20 cellular contexts compared by ENCODE assay signal in the genomic region with DNA sequence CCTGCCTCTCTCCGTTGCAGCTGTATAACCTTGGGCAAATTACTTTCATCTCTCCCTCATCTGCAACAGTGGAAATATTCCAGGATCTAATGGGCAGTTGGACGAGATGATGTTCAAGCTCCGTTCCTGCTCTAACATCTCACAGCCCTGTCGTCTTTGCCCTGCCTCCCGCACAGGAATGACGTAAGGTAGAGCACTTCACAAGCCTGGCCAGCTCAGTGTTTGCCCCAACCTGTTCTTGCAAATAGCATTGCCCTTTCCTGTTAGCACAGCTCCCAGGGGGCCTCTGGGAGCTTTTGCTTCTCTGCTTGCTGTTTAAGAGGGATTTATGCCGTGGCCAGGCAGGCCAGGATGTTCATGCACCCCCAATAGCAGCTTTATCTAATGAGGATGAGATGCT.
A peak's percentile ranks its signal among the peaks of the same experiment; 100 is the strongest.
DNase-seq lines count a peak whose midpoint lies in the region; ATAC-seq, FAIRE-seq and TF ChIP-seq lines count a peak whose summit lies in the region.
"Had no signal": no experiment of that assay in that cellular context is flagged by ENCODE, and none has a peak within 500 bp of the region (broad histone marks: within the 10 kb centered on the region; RNA-seq: fewer than 3 reads in every experiment).

No MANE protein-coding gene starts in this region.

- intact Hi-C loops in activated T-helper 1 cell treated with anti-CD3 and anti-CD28 coated beads, Interleukin-12 subunit alpha, Interleukin-12 subunit beta, Interleukin-2, Interleukin-4 antibody, amounts not matched to agents 30 ng/mL and 10 ng/mL and 1 ng/mL, durations not matched to agents 14 hours and 24 hours and 36 hours (cut with micrococcal nuclease) = no loop called here

- no peak overlapping the region for H3K27ac ChIP-seq in H1 (ENCODE audit: low read depth, low read length)
- H3K27ac ChIP-seq in smooth muscle cell (ENCODE audit: low read depth) = no peak overlapping the region
- H3K27ac ChIP-seq: A549, pancreas, PC-9, thyroid gland had no signal

- H2AFZ ChIP-seq in H1 (ENCODE audit: low read length) (no peak overlapping the region), smooth muscle cell (ENCODE audit: low read depth) (no peak overlapping the region)
- H2AFZ ChIP-seq: PC-9 had no signal

- H3K9me3 ChIP-seq in H1 (ENCODE audit: insufficient read depth in 2 of 2, low read depth in 1 of 2, low read length in 1 of 2) (no peaks in the 10 kb centered on the region), smooth muscle cell (replicated peaks; ENCODE audit: low read depth) (no peaks in the 10 kb centered on the region)
- H3K9me3 ChIP-seq: A549, pancreas, thyroid gland had no signal

- H3K27me3 ChIP-seq in H1 (replicated peaks in 1 of 4; ENCODE audit: control insufficient read depth in 3 of 4, extremely low read depth in 1 of 4, insufficient read depth in 3 of 4, low read length in 3 of 4) (no peaks in the 10 kb centered on the region), smooth muscle cell (ENCODE audit: low read depth) (no peaks in the 10 kb centered on the region)
- H3K27me3 ChIP-seq: pancreas, thyroid gland had no signal

- no peaks in the 10 kb centered on the region for H3K36me3 ChIP-seq in H1 (ENCODE audit: control insufficient read depth in 2 of 4, insufficient read depth in 4 of 4, low read length in 3 of 4)
- H3K36me3 ChIP-seq in smooth muscle cell (ENCODE audit: low read depth) = no peaks in the 10 kb centered on the region
- H3K36me3 ChIP-seq: pancreas, thyroid gland had no signal

- H3K36me3 Mint-ChIP-seq in activated CD4-positive, alpha-beta memory T cell treated with anti-CD3 and anti-CD28 coated beads, Interleukin-2, amount 10 ng/mL, durations not matched to agents 7 days and 5 days (ENCODE audit: low read depth) = no peaks in the 10 kb centered on the region
- no peaks in the 10 kb centered on the region for H3K36me3 Mint-ChIP-seq in activated T-helper 1 cell treated with anti-CD3 and anti-CD28 coated beads, Interleukin-12 subunit alpha, Interleukin-12 subunit beta, Interleukin-2, Interleukin-4 antibody, amounts not matched to agents 30 ng/mL and 10 ng/mL and 1 ng/mL, durations not matched to agents 14 hours and 24 hours and 36 hours (ENCODE audit: low read depth)
- H3K36me3 Mint-ChIP-seq: T-cell had no signal

- H3K4me1 Mint-ChIP-seq in activated CD4-positive, alpha-beta memory T cell treated with anti-CD3 and anti-CD28 coated beads, Interleukin-2, amount 10 ng/mL, durations not matched to agents 7 days and 5 days = peaks cover 68% of the 10 kb centered on the region
- H3K4me1 Mint-ChIP-seq in activated T-helper 1 cell treated with anti-CD3 and anti-CD28 coated beads, Interleukin-12 subunit alpha, Interleukin-12 subunit beta, Interleukin-2, Interleukin-4 antibody, amounts not matched to agents 30 ng/mL and 10 ng/mL and 1 ng/mL, durations not matched to agents 14 hours and 24 hours and 36 hours (ENCODE audit: low read depth) = peaks cover 82% of the 10 kb centered on the region

- no peak overlapping the region for H3K23ac ChIP-seq in H1 (ENCODE audit: insufficient read length)

- H3K27ac Mint-ChIP-seq in activated CD4-positive, alpha-beta memory T cell treated with anti-CD3 and anti-CD28 coated beads, Interleukin-2, amount 10 ng/mL, durations not matched to agents 7 days and 5 days = no peak overlapping the region
- H3K27ac Mint-ChIP-seq in activated T-helper 1 cell treated with anti-CD3 and anti-CD28 coated beads, Interleukin-12 subunit alpha, Interleukin-12 subunit beta, Interleukin-2, Interleukin-4 antibody, amounts not matched to agents 30 ng/mL and 10 ng/mL and 1 ng/mL, durations not matched to agents 14 hours and 24 hours and 36 hours = no peak overlapping the region
- H3K27ac Mint-ChIP-seq: dendritic cell treated with granulocyte-macrophage colony-stimulating factor and Interleukin-4, amounts not matched to agents 40 ng/mL and 50 ng/mL, for 4 days; HFFc6; T-cell had no signal

- no peak for ATAC-seq in HG02840 (IDR thresholded peaks at IDR 0.05; ENCODE audit: low FRiP score, unreplicated experiment)
- ATAC-seq: A549, T-cell had no signal

- no peaks in the 10 kb centered on the region for H3F3A ChIP-seq in smooth muscle cell (ENCODE audit: low read depth)

- H3K4ac ChIP-seq in H1 (replicated peaks; ENCODE audit: insufficient read length, low read depth, low read length) = no peak overlapping the region

- no peaks in the 10 kb centered on the region for H3K79me2 ChIP-seq in H1 (ENCODE audit: control insufficient read depth in 1 of 2, insufficient read depth in 2 of 2, low read length in 2 of 2)
- no peaks in the 10 kb centered on the region for H3K79me2 ChIP-seq in smooth muscle cell (ENCODE audit: low read depth)

- peaks cover 4% of the 10 kb centered on the region for H3K27me3 Mint-ChIP-seq in activated CD4-positive, alpha-beta memory T cell treated with anti-CD3 and anti-CD28 coated beads, Interleukin-2, amount 10 ng/mL, durations not matched to agents 7 days and 5 days
- peaks cover 11% of the 10 kb centered on the region for H3K27me3 Mint-ChIP-seq in activated T-helper 1 cell treated with anti-CD3 and anti-CD28 coated beads, Interleukin-12 subunit alpha, Interleukin-12 subunit beta, Interleukin-2, Interleukin-4 antibody, amounts not matched to agents 30 ng/mL and 10 ng/mL and 1 ng/mL, durations not matched to agents 14 hours and 24 hours and 36 hours (ENCODE audit: insufficient read depth)

- no peak for TF ChIP-seq EP300 in H1 (IDR thresholded peaks at IDR 0.05; ENCODE audit: borderline replicate concordance in 1 of 2, low read depth in 2 of 2, low read length in 2 of 2)

- CTCF ChIA-PET in H1 (lab: Charles Lee; ENCODE audit: partially characterized antibody) = interaction anchor here (1.1 to 2.2 kb wide), 6 partner anchors 12 to 217 kb away, joined by 3 to 9 read pairs (median 4); no protein-coding TSS in a partner anchor
- CTCF ChIA-PET in activated CD4-positive, alpha-beta memory T cell treated with anti-CD3 and anti-CD28 coated beads, Interleukin-2, amount 10 ng/mL, durations not matched to agents 7 days and 5 days (lab: Charles Lee) = interaction anchor here (1.3 kb wide), 1 partner anchor 12 kb away, joined by 3 read pairs; no protein-coding TSS in a partner anchor

- no peak overlapping the region for H3K56ac ChIP-seq in H1 (replicated peaks; ENCODE audit: insufficient read length, low read depth, low read length)

- H3K9ac ChIP-seq in H1 (replicated peaks in 1 of 4; ENCODE audit: extremely low read depth in 1 of 4, low read depth in 3 of 4, low read length in 3 of 4) (no peak overlapping the region), smooth muscle cell (ENCODE audit: low read depth) (no peak overlapping the region)

- H4K5ac ChIP-seq in H1 (ENCODE audit: insufficient read length, low read depth, low read length) = no peak overlapping the region

- H4K91ac ChIP-seq in H1 (replicated peaks; ENCODE audit: insufficient read length, low read length) = no peak overlapping the region

- DNase-seq in NCI-H2081 (lab: John Stamatoyannopoulos, UW) = peak; percentile 9 to 66
- DNase-seq in NCI-H2081 treated with DMSO at 0.1 percent for 48 hours (lab: John Stamatoyannopoulos, UW) = no peak
- peak; percentile 18 for DNase-seq in NCI-H446 treated with DMSO at 0.1 percent for 48 hours (lab: John Stamatoyannopoulos, UW)
- DNase-seq in H1 (ENCODE audit: low read depth in 1 of 2, low spot score in 2 of 2) = no peak
- no peak for DNase-seq in smooth muscle cell (lab: John Stamatoyannopoulos, UW; ENCODE audit: unreplicated experiment)
- DNase-seq in activated CD4-positive, alpha-beta memory T cell treated with anti-CD3 and anti-CD28 coated beads, Interleukin-2, amount 10 ng/mL, durations not matched to agents 7 days and 5 days = no peak
- no peak for DNase-seq in activated T-helper 1 cell treated with anti-CD3 and anti-CD28 coated beads, Interleukin-12 subunit alpha, Interleukin-12 subunit beta, Interleukin-2, Interleukin-4 antibody, amounts not matched to agents 30 ng/mL and 10 ng/mL and 1 ng/mL, durations not matched to agents 14 hours and 24 hours and 36 hours (ENCODE audit: low spot score)
- DNase-seq: activated T-cell treated with anti-CD3 and anti-CD28 coated beads, Interleukin-2, amount 50 U/mL, for 48 hours; amniotic stem cell; HFFc6; IMR-90; midbrain; NCI-H187 treated with DMSO at 0.1 percent for 48 hours; PC-9; T-cell; thyroid gland had no signal

- H4K8ac ChIP-seq in H1 (ENCODE audit: extremely low read depth, insufficient read depth, low read length) = no peak overlapping the region

- H2AK5ac ChIP-seq in H1 (ENCODE audit: low read depth, low read length) = 0 out of 2 replicates have a peak overlapping the region, but pooled peaks have one; percentile 4

- no peaks in the 10 kb centered on the region for H3K9me3 Mint-ChIP-seq in activated CD4-positive, alpha-beta memory T cell treated with anti-CD3 and anti-CD28 coated beads, Interleukin-2, amount 10 ng/mL, durations not matched to agents 7 days and 5 days
- no peaks in the 10 kb centered on the region for H3K9me3 Mint-ChIP-seq in activated T-helper 1 cell treated with anti-CD3 and anti-CD28 coated beads, Interleukin-12 subunit alpha, Interleukin-12 subunit beta, Interleukin-2, Interleukin-4 antibody, amounts not matched to agents 30 ng/mL and 10 ng/mL and 1 ng/mL, durations not matched to agents 14 hours and 24 hours and 36 hours
- H3K9me3 Mint-ChIP-seq: dendritic cell treated with granulocyte-macrophage colony-stimulating factor and Interleukin-4, amounts not matched to agents 40 ng/mL and 50 ng/mL, for 4 days; HFFc6; T-cell had no signal

- no peak for FAIRE-seq in H1 (lab: Jason Lieb, UNC)
- FAIRE-seq: A549, pancreas had no signal

- POLR2A ChIA-PET in H1 (lab: Charles Lee; ENCODE audit: partially characterized antibody) = interaction anchor here (1.1 kb wide), 1 partner anchor 11 kb away, joined by 4 read pairs; no protein-coding TSS in a partner anchor
- POLR2A ChIA-PET in activated CD4-positive, alpha-beta memory T cell treated with anti-CD3 and anti-CD28 coated beads, Interleukin-2, amount 10 ng/mL, durations not matched to agents 7 days and 5 days (lab: Charles Lee) = interaction anchor here (1.2 kb wide), 1 partner anchor 11 kb away, joined by 3 read pairs; no protein-coding TSS in a partner anchor

- peaks cover 3% of the 10 kb centered on the region; the same call in 1 of the 2 replicates for H3K79me1 ChIP-seq in H1 (ENCODE audit: low read depth, low read length)

- H3K4me1 ChIP-seq in H1 (replicated peaks in 1 of 4; ENCODE audit: control insufficient read depth in 3 of 4, insufficient read depth in 4 of 4, low read length in 3 of 4) (peaks cover 3 to 18% (median 9%) of the 10 kb centered on the region in 4 experiments), smooth muscle cell (ENCODE audit: low read depth) (peaks cover 8% of the 10 kb centered on the region)
- H3K4me1 ChIP-seq: A549, pancreas, thyroid gland had no signal

- no peaks in the 10 kb centered on the region for H3K23me2 ChIP-seq in H1 (ENCODE audit: low read depth, low read length)

- H2BK120ac ChIP-seq in H1 (replicated peaks; ENCODE audit: low read depth, low read length) = no peak overlapping the region

- 84% methylated on average over 7 of the region's 7 CpGs; no CpG with 5 or more reads in 1 of the 2 experiments for WGBS in H1 (ENCODE audit: extremely low coverage in 1 of 2, insufficient coverage in 1 of 2, insufficient read length in 1 of 2, insufficient replicate concordance in 2 of 2, low coverage in 1 of 2, low lambda C conversion rate in 2 of 2, missing lambda C conversion rate in 1 of 2), 2 experiments
- 70% methylated on average over 7 of the region's 7 CpGs for WGBS in smooth muscle cell (ENCODE audit: low lambda C conversion rate)

- H2BK12ac ChIP-seq in H1 (ENCODE audit: low read depth, low read length) = no peak overlapping the region

- no peak overlapping the region for H3K18ac ChIP-seq in H1 (ENCODE audit: extremely low read depth, low read length)

- H2BK5ac ChIP-seq in H1 (ENCODE audit: low read depth, low read length) = no peak overlapping the region

- no peak overlapping the region for H3K4me3 Mint-ChIP-seq in activated CD4-positive, alpha-beta memory T cell treated with anti-CD3 and anti-CD28 coated beads, Interleukin-2, amount 10 ng/mL, durations not matched to agents 7 days and 5 days
- no peak overlapping the region for H3K4me3 Mint-ChIP-seq in activated T-helper 1 cell treated with anti-CD3 and anti-CD28 coated beads, Interleukin-12 subunit alpha, Interleukin-12 subunit beta, Interleukin-2, Interleukin-4 antibody, amounts not matched to agents 30 ng/mL and 10 ng/mL and 1 ng/mL, durations not matched to agents 14 hours and 24 hours and 36 hours
- H3K4me3 Mint-ChIP-seq: dendritic cell treated with granulocyte-macrophage colony-stimulating factor and Interleukin-4, amounts not matched to agents 40 ng/mL and 50 ng/mL, for 4 days; HFFc6; T-cell had no signal

- TF ChIP-seq RAD21 in H1 (IDR thresholded peaks at IDR 0.05 in 1 of 2, conservative IDR thresholded peaks at IDR 0.05 in 1 of 2; ENCODE audit: low read depth in 2 of 2, low read length in 2 of 2) = no peak

- TF ChIP-seq CTCF in H1 (IDR thresholded peaks at IDR 0.05; ENCODE audit: control extremely low read depth in 1 of 3, insufficient read depth in 1 of 3, low read depth in 1 of 3, low read length in 3 of 3) = no peak
- no peak for TF ChIP-seq CTCF in smooth muscle cell (IDR thresholded peaks at IDR 0.05; ENCODE audit: borderline replicate concordance, insufficient read depth, poor library complexity, severe bottlenecking)

- no peak overlapping the region for H2BK20ac ChIP-seq in H1 (ENCODE audit: low read length)

- no peak overlapping the region for H3K14ac ChIP-seq in H1 (ENCODE audit: insufficient read length)

- no peak overlapping the region for H2BK15ac ChIP-seq in H1 (ENCODE audit: low read length)

- H4K20me1 ChIP-seq in H1 (replicated peaks in 1 of 2; ENCODE audit: control insufficient read depth in 1 of 2, insufficient read depth in 2 of 2, low read length in 2 of 2) (no peaks in the 10 kb centered on the region), smooth muscle cell (ENCODE audit: low read depth) (peaks cover 36% of the 10 kb centered on the region)

- TF ChIP-seq POLR2A in H1 (IDR thresholded peaks at IDR 0.05; ENCODE audit: control extremely low read depth in 1 of 2, low read depth in 2 of 2, low read length in 2 of 2) = no peak

- H3K4me2 ChIP-seq in H1 (ENCODE audit: insufficient read depth in 1 of 2, low read depth in 2 of 2, low read length in 2 of 2) (no peak overlapping the region), smooth muscle cell (peak overlapping the region; percentile 27)
- H3K4me2 ChIP-seq: A549, PC-9 had no signal

- no peak overlapping the region for H3K4me3 ChIP-seq in H1 (ENCODE audit: extremely low read depth in 1 of 4, insufficient read depth in 2 of 4, low read depth in 3 of 4, low read length in 4 of 4)
- H3K4me3 ChIP-seq in smooth muscle cell = no peak overlapping the region
- H3K4me3 ChIP-seq: A549, pancreas, PC-9, thyroid gland had no signal

Comparison
In these comparisons a context has a peak if more than half of its experiments do, and no peak if none do; other contexts are left out.
1. DNase-seq: peak in NCI-H2081 (2 of 2) and NCI-H446 treated with DMSO at 0.1 percent for 48 hours (single experiment); none in NCI-H2081 treated with DMSO at 0.1 percent for 48 hours (single experiment), H1 (0 of 2), smooth muscle cell (single experiment), activated CD4-positive, alpha-beta memory T cell treated with anti-CD3 and anti-CD28 coated beads, Interleukin-2, amount 10 ng/mL, durations not matched to agents 7 days and 5 days (single experiment) and activated T-helper 1 cell treated with anti-CD3 and anti-CD28 coated beads, Interleukin-12 subunit alpha, Interleukin-12 subunit beta, Interleukin-2, Interleukin-4 antibody, amounts not matched to agents 30 ng/mL and 10 ng/mL and 1 ng/mL, durations not matched to agents 14 hours and 24 hours and 36 hours (single experiment).